ENCODE assay signal across 21 cellular contexts in the genomic region with DNA sequence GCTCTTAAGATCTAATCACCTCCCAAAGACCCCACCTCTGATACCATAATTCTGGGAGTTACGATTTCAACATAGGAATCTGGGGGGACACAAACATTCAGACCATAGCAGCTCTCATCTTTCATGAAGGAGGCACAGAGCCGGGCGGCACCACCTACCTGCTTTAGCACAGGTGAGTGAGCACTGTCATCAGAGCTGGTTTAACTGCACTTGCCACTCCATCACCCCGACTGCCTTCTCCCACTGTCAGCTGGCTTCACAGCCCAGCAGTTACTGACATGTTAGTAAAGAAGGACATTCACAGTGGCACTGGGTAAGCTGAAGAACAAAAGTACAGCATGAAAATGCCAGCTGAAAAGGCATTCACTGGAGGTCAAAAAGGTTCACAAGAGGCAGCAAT. TPM values are rescaled to one million over a fixed set of nuclear protein-coding genes. Genes with fewer than 3 reads are reported as not detected.
DNase-seq lines count a peak whose midpoint lies in the region; ATAC-seq and TF ChIP-seq lines count a peak whose summit lies in the region.
"Had no signal": no experiment of that assay in that cellular context is flagged by ENCODE, and none has a peak within 500 bp of the region (broad histone marks: within the 10 kb centered on the region; RNA-seq: fewer than 3 reads in every experiment).

No MANE protein-coding gene starts in this region.

- H3K4me1 ChIP-seq in right cardiac atrium (ENCODE audit: control insufficient read depth, insufficient read depth, low read length) = no peaks in the 10 kb centered on the region
- H3K4me1 ChIP-seq in esophagus muscularis mucosa = peaks cover 23 to 38% (median 33%) of the 10 kb centered on the region in 4 donors
- peaks cover 12 to 29% of the 10 kb centered on the region in 2 donors for H3K4me1 ChIP-seq in gastrocnemius medialis
- H3K4me1 ChIP-seq: BLaER1, Peyer's patch had no signal

- TF ChIP-seq CTCF in esophagus muscularis mucosa (IDR thresholded peaks at IDR 0.05) (no peak), gastrocnemius medialis (IDR thresholded peaks at IDR 0.05 in 4 of 5, conservative IDR thresholded peaks at IDR 0.05 in 1 of 5) (no peak), RWPE1 (conservative IDR thresholded peaks at IDR 0.05; ENCODE audit: low read depth) (no peak)

- H3K36me3 ChIP-seq in esophagus muscularis mucosa (peaks cover 0 to 14% (median 0%) of the 10 kb centered on the region in 4 donors), gastrocnemius medialis (no peaks in the 10 kb centered on the region)
- H3K36me3 ChIP-seq: Peyer's patch had no signal

- peak overlapping the region; percentile 60 for H3K27ac ChIP-seq in right cardiac atrium (ENCODE audit: low read length)
- H3K27ac ChIP-seq in esophagus muscularis mucosa (replicated peaks in 1 of 4) = peak overlapping the region; percentile 21 to 79 (median 54)
- H3K27ac ChIP-seq in gastrocnemius medialis = peak overlapping the region; percentile 54 to 66 (median 64)
- no peak overlapping the region for H3K27ac ChIP-seq in RWPE1
- H3K27ac ChIP-seq: BLaER1 had no signal

- no peak for DNase-seq in right cardiac atrium
- DNase-seq in left ventricle myocardium superior = no peak
- DNase-seq in esophagus muscularis mucosa (ENCODE audit: extremely low spot score) = no peak
- DNase-seq in gastrocnemius medialis = no peak
- DNase-seq in NCI-H1105 (lab: John Stamatoyannopoulos, UW) = no peak
- DNase-seq in NCI-H524 treated with DMSO at 0.1 percent for 48 hours (lab: John Stamatoyannopoulos, UW) = no peak
- no peak for DNase-seq in activated T-cell treated with anti-CD3 and anti-CD28 coated beads for 4 hours
- DNase-seq in RWPE1 (ENCODE audit: low spot score) = no peak
- DNase-seq: CD4-positive, alpha-beta memory T cell; DMS153; IMR-90; NCI-H146; NCI-H2029 treated with DMSO at 0.1 percent for 48 hours; NCI-H2171 treated with DMSO at 0.1 percent for 48 hours; NCI-H446 treated with DMSO at 0.1 percent for 48 hours; Peyer's patch; SHP77 had no signal

- CTCF ChIA-PET in RWPE1 (lab: Yijun Ruan, JAX) = interaction anchor here (0.5 kb wide), 1 partner anchor 8 kb away, joined by 8 read pairs; no protein-coding TSS in a partner anchor

- POLR2A ChIA-PET in RWPE1 (lab: Yijun Ruan, JAX; ENCODE audit: low non-redundant PET) = no interaction called here

- WGBS in right cardiac atrium = 94% methylated on average over 4 of the region's 4 CpGs
- WGBS in esophagus muscularis mucosa = 96% methylated on average over 3 of the region's 4 CpGs

- TF ChIP-seq POLR2A in esophagus muscularis mucosa (IDR thresholded peaks at IDR 0.05; ENCODE audit: low read depth) (no peak), gastrocnemius medialis (IDR thresholded peaks at IDR 0.05) (no peak)

- intact Hi-C loops in right cardiac atrium (cut with DNase I) (no loop called here), left ventricle myocardium superior (cut with micrococcal nuclease) (no loop called here), esophagus muscularis mucosa (cut with DNase I) (no loop called here), gastrocnemius medialis (cut with DNase I; ENCODE audit: low total_unique reads) (no loop called here)

- H3K9me3 ChIP-seq in right cardiac atrium (ENCODE audit: control insufficient read depth, low read length) (no peaks in the 10 kb centered on the region), esophagus muscularis mucosa (no peaks in the 10 kb centered on the region), gastrocnemius medialis (no peaks in the 10 kb centered on the region)
- H3K9me3 ChIP-seq: BLaER1, Peyer's patch had no signal

- ATAC-seq in right cardiac atrium = no peak
- no peak for ATAC-seq in left ventricle myocardium superior
- ATAC-seq in gastrocnemius medialis = no peak
- ATAC-seq: GM12878, HCT116 had no signal

- in situ Hi-C loops in gastrocnemius medialis (cut with MboI; ENCODE audit: low sequenced_read_pairs in 4 of 4) = no loop called here

- H3K27me3 ChIP-seq in right cardiac atrium (ENCODE audit: control insufficient read depth, insufficient read depth) (no peaks in the 10 kb centered on the region), esophagus muscularis mucosa (no peaks in the 10 kb centered on the region), gastrocnemius medialis (no peaks in the 10 kb centered on the region)
- H3K27me3 ChIP-seq: BLaER1, Peyer's patch had no signal

- no peak for TF ChIP-seq EP300 in esophagus muscularis mucosa (IDR thresholded peaks at IDR 0.05)

- H3K4me3 ChIP-seq in right cardiac atrium (ENCODE audit: low read length) (no peak overlapping the region), esophagus muscularis mucosa (no peak overlapping the region), gastrocnemius medialis (no peak overlapping the region)
- H3K4me3 ChIP-seq: BLaER1, GM12878, Peyer's patch had no signal

RNA-seq across cellular contexts. Expression of gene GABARAPL2, which starts 22.5 kb away (rescaled TPM):
- 100 to 1,000 TPM; 197 to 245 (median 219) TPM for total RNA-seq in right cardiac atrium
- 262 TPM for polyA plus RNA-seq in right cardiac atrium
- 245 TPM for total RNA-seq in left ventricle myocardium superior
- 100 to 1,000 TPM in 2 of 4 donors, 10 to 100 TPM in 2; 84.5 to 114 (median 101) TPM for total RNA-seq in esophagus muscularis mucosa
- 100 to 1,000 TPM in 3 of 4 donors, 10 to 100 TPM in 1; 92.2 to 137 (median 117) TPM for total RNA-seq in gastrocnemius medialis

RNA-seq across cellular contexts. Expression of gene TMEM231, which starts 32.7 kb away (rescaled TPM):
- total RNA-seq in right cardiac atrium (1 to 10 TPM; 6.3 to 7.8 (median 6.8) TPM), left ventricle myocardium superior (4.6 TPM), esophagus muscularis mucosa (10 to 100 TPM in 2 of 4 donors, 1 to 10 TPM in 2; 6.8 to 15.5 (median 10.5) TPM), gastrocnemius medialis (1 to 10 TPM in 3 of 4 donors, under 1 TPM in 1; 0.76 to 2.3 (median 1.7) TPM)
- polyA plus RNA-seq in right cardiac atrium = 3.8 TPM

RNA-seq across cellular contexts. Expression of gene ADAT1, which starts 34.4 kb away (rescaled TPM):
- total RNA-seq in right cardiac atrium (10 to 100 TPM; 17.8 to 27.2 (median 22.4) TPM), left ventricle myocardium superior (19.0 TPM), esophagus muscularis mucosa (10 to 100 TPM; 17.0 to 33.6 (median 22.7) TPM), gastrocnemius medialis (10 to 100 TPM; 14.7 to 44.8 (median 19.0) TPM)
- polyA plus RNA-seq in right cardiac atrium = 8.4 TPM

RNA-seq across cellular contexts. Expression of gene CHST5, which starts 52.8 kb away (rescaled TPM):
- total RNA-seq in right cardiac atrium (under 1 TPM; 0.14 to 0.45 (median 0.16) TPM), left ventricle myocardium superior (0.07 TPM), esophagus muscularis mucosa (not detected), gastrocnemius medialis (under 1 TPM in 1 of 4 donors, not detected in 3; 0.12 TPM)
- 0.11 TPM for polyA plus RNA-seq in right cardiac atrium
- total RNA-seq: CD4-positive, alpha-beta memory T cell; IMR-90; MCF 10A had no signal
- polyA plus RNA-seq: CD4-positive, alpha-beta memory T cell; IMR-90 had no signal

RNA-seq across cellular contexts. Expression of gene KARS1, which starts 58.7 kb away (rescaled TPM):
- total RNA-seq in right cardiac atrium (100 to 1,000 TPM; 101 to 122 (median 110) TPM), left ventricle myocardium superior (152 TPM), esophagus muscularis mucosa (100 to 1,000 TPM in 3 of 4 donors, 10 to 100 TPM in 1; 95.1 to 120 (median 102) TPM), gastrocnemius medialis (100 to 1,000 TPM; 183 to 251 (median 206) TPM)
- 92.2 TPM for polyA plus RNA-seq in right cardiac atrium
